ENCODE assay signal across 8 cellular contexts in the genomic region with DNA sequence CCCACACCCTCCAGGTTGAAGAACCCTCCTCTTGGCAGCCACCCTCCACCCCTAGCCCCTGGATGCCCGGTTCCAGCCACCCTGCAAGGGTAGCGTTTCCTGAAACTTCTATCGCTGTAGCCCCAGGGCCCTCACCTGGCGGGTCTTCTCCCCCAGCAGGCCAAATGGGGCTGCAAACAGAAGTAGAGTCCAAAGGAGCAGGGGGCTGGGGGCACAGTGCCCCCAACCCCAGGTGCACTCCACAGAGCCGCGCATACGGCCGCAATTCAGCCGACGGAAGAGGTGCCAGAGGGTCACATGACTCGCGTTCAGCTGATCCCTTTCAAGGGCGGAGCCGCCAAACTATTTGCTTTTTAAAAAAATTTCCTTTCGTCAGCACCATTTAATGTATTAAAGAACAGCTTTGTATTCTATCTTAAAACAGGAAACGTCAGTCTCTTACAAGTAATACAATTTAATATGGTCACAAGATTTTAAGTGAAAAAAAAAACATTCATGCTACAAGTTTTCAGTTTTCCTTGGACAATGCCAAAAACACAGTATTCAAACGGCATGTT. TPM values are rescaled to one million over a fixed set of nuclear protein-coding genes. Genes with fewer than 3 reads are reported as not detected.
DNase-seq lines count a peak whose midpoint lies in the region; ATAC-seq and TF ChIP-seq lines count a peak whose summit lies in the region.

A gene with protein sequence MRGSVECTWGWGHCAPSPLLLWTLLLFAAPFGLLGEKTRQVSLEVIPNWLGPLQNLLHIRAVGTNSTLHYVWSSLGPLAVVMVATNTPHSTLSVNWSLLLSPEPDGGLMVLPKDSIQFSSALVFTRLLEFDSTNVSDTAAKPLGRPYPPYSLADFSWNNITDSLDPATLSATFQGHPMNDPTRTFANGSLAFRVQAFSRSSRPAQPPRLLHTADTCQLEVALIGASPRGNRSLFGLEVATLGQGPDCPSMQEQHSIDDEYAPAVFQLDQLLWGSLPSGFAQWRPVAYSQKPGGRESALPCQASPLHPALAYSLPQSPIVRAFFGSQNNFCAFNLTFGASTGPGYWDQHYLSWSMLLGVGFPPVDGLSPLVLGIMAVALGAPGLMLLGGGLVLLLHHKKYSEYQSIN (minus strand): TSS at position 289 of the 557 bp plus-strand sequence. CDS start 34 bp downstream, at position 255.

- TF ChIP-seq CTCF in GM12864 (IDR thresholded peaks at IDR 0.05; ENCODE audit: low read depth, low read length, missing control alignments) (no peak), parathyroid adenoma (IDR thresholded peaks at IDR 0.05) (no peak), upper lobe of right lung (IDR thresholded peaks at IDR 0.05) (no peak)

- peak within 1 kb of the TSS; percentile 84 for H3K4me2 ChIP-seq in parathyroid adenoma (ENCODE audit: low read length)

- H3K36me3 ChIP-seq in parathyroid adenoma (ENCODE audit: control insufficient read depth, insufficient read depth, low read length) (no peaks in the 10 kb centered on the region), upper lobe of right lung (no peaks in the 10 kb centered on the region)

- no peak within 1 kb of the TSS for H3K9ac ChIP-seq in parathyroid adenoma

- no peak for DNase-seq in GM12864 (ENCODE audit: low read depth)
- DNase-seq in LoVo (ENCODE audit: low spot score) = peak; percentile 72
- DNase-seq in anterior cingulate cortex (lab: John Stamatoyannopoulos, UW) = peak in 53 of 58 donors; percentile 7 to 81 (median 45)
- peak; percentile 76 for DNase-seq in left cardiac atrium
- peak; percentile 82 for DNase-seq in upper lobe of right lung

- ATAC-seq in left cardiac atrium (peak; percentile 48 to 51), upper lobe of right lung (peak; percentile 69), HG03159 (IDR thresholded peaks at IDR 0.05; ENCODE audit: unreplicated experiment) (no peak)

- peak within 1 kb of the TSS; percentile 65 for H3K4me3 ChIP-seq in GM12864 (ENCODE audit: low read depth, low read length)
- peak within 1 kb of the TSS; percentile 82 for H3K4me3 ChIP-seq in parathyroid adenoma (ENCODE audit: low read depth, low read length)
- peak within 1 kb of the TSS; percentile 84 for H3K4me3 ChIP-seq in upper lobe of right lung

- peak within 1 kb of the TSS; percentile 83 for H2AFZ ChIP-seq in parathyroid adenoma

- H3K9me3 ChIP-seq in parathyroid adenoma (ENCODE audit: control insufficient read depth, low read length) (no peaks in the 10 kb centered on the region), upper lobe of right lung (no peaks in the 10 kb centered on the region)

- H3K4me1 ChIP-seq in parathyroid adenoma (peaks cover 3% of the 10 kb centered on the region), upper lobe of right lung (peaks cover 17% of the 10 kb centered on the region)

- H3K79me2 ChIP-seq in parathyroid adenoma = no peaks in the 10 kb centered on the region

- intact Hi-C loops in T-helper 1 cell treated with Interleukin-12 subunit alpha and Interleukin-12 subunit beta and Interleukin-4 antibody, amounts not matched to agents 30 ng/mL and 1 ng/mL, for 36 hours (cut with micrococcal nuclease) = loop anchor here (1.0 kb wide), 2 partner anchors 12 to 43 kb away; a partner anchor contains a TSS
- intact Hi-C loops in left cardiac atrium (cut with DNase I) (no loop called here), upper lobe of right lung (cut with DNase I) (no loop called here)

- no peak within 1 kb of the TSS for H3K27ac ChIP-seq in parathyroid adenoma
- peak within 1 kb of the TSS; percentile 79 for H3K27ac ChIP-seq in upper lobe of right lung

- H3K27me3 ChIP-seq in parathyroid adenoma (ENCODE audit: control insufficient read depth, insufficient read depth, low read length) (no peaks in the 10 kb centered on the region), upper lobe of right lung (no peaks in the 10 kb centered on the region)

RNA-seq across cellular contexts. Expression of the gene that starts here (rescaled TPM):
- total RNA-seq in T-helper 1 cell treated with Interleukin-12 subunit alpha and Interleukin-12 subunit beta and Interleukin-4 antibody, amounts not matched to agents 30 ng/mL and 1 ng/mL, for 36 hours = 37.5 and 45.2 TPM in 2 replicates
- 10 to 100 TPM; 22.7 to 32.2 TPM for total RNA-seq in left cardiac atrium
- total RNA-seq in upper lobe of right lung = 61.1 TPM
